In genomic region chr1:40384413-40384762, GRCh38 we compare ENCODE assay signal across 1 cellular context.
TF ChIP-seq lines count a peak whose summit lies in the region.

No MANE protein-coding gene starts in this region.

TF ChIP-seq in HepG2, 621 proteins besides CTCF, POLR2A, EP300 and RAD21 (continued from another document and continues in another):
- TF ChIP-seq SNAPC4 (CRISPR knock-in tag; IDR thresholded peaks at IDR 0.05) = no peak
- peak; percentile 0; the same call in 1 of the 2 replicates for TF ChIP-seq ZNF331 (CRISPR knock-in tag; IDR thresholded peaks at IDR 0.05)
- TF ChIP-seq, protein P1, sequence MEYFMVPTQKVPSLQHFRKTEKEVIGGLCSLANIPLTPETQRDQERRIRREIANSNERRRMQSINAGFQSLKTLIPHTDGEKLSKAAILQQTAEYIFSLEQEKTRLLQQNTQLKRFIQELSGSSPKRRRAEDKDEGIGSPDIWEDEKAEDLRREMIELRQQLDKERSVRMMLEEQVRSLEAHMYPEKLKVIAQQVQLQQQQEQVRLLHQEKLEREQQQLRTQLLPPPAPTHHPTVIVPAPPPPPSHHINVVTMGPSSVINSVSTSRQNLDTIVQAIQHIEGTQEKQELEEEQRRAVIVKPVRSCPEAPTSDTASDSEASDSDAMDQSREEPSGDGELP (IDR thresholded peaks at IDR 0.05; ENCODE audit: borderline replicate concordance, low read depth) = no peak
- no peak for TF ChIP-seq ZNF451 (CRISPR knock-in tag; IDR thresholded peaks at IDR 0.05)
- no peak for TF ChIP-seq TRIM24 (CRISPR knock-in tag; IDR thresholded peaks at IDR 0.05)
- TF ChIP-seq SP5 (CRISPR knock-in tag; IDR thresholded peaks at IDR 0.05; ENCODE audit: borderline replicate concordance, low read depth) = no peak
- TF ChIP-seq PAXIP1 (CRISPR knock-in tag; conservative IDR thresholded peaks at IDR 0.05) = peak; percentile 79
- no peak for TF ChIP-seq ZNF616 (CRISPR knock-in tag; IDR thresholded peaks at IDR 0.05; ENCODE audit: low read depth)
- TF ChIP-seq ZNF232 (CRISPR knock-in tag; IDR thresholded peaks at IDR 0.05; ENCODE audit: borderline replicate concordance) = no peak
- TF ChIP-seq ZBTB38 (CRISPR knock-in tag; IDR thresholded peaks at IDR 0.05) = no peak
- no peak for TF ChIP-seq MYC (CRISPR knock-in tag; IDR thresholded peaks at IDR 0.05; ENCODE audit: borderline replicate concordance)
- TF ChIP-seq ZNF597 (CRISPR knock-in tag; IDR thresholded peaks at IDR 0.05) = no peak
- no peak for TF ChIP-seq ZMYM2 (CRISPR knock-in tag; IDR thresholded peaks at IDR 0.05)
- TF ChIP-seq ZBTB25 (CRISPR knock-in tag; IDR thresholded peaks at IDR 0.05) = no peak
- TF ChIP-seq SIN3B (IDR thresholded peaks at IDR 0.05; ENCODE audit: low read length) = no peak
- no peak for TF ChIP-seq DDIT3 (CRISPR knock-in tag; IDR thresholded peaks at IDR 0.05)
- TF ChIP-seq SNRNP70 (IDR thresholded peaks at IDR 0.05; ENCODE audit: low read depth, low read length) = no peak
- no peak for TF ChIP-seq ZSCAN20 (CRISPR knock-in tag; IDR thresholded peaks at IDR 0.05; ENCODE audit: borderline replicate concordance)
- TF ChIP-seq, protein P2, sequence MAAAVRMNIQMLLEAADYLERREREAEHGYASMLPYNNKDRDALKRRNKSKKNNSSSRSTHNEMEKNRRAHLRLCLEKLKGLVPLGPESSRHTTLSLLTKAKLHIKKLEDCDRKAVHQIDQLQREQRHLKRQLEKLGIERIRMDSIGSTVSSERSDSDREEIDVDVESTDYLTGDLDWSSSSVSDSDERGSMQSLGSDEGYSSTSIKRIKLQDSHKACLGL (CRISPR knock-in tag; IDR thresholded peaks at IDR 0.05) = no peak
- TF ChIP-seq PATZ1 (CRISPR knock-in tag; IDR thresholded peaks at IDR 0.05) = no peak
- 0 out of 2 replicates have a peak, but pooled peaks have one; percentile 16 for TF ChIP-seq HHEX (CRISPR knock-in tag; IDR thresholded peaks at IDR 0.05)
- TF ChIP-seq DNMT1 (CRISPR knock-in tag; IDR thresholded peaks at IDR 0.05) = no peak
- TF ChIP-seq ZNF543 (CRISPR knock-in tag; IDR thresholded peaks at IDR 0.05) = no peak
- no peak for TF ChIP-seq YEATS2 (CRISPR knock-in tag; IDR thresholded peaks at IDR 0.05; ENCODE audit: borderline replicate concordance)
- TF ChIP-seq, protein P3, sequence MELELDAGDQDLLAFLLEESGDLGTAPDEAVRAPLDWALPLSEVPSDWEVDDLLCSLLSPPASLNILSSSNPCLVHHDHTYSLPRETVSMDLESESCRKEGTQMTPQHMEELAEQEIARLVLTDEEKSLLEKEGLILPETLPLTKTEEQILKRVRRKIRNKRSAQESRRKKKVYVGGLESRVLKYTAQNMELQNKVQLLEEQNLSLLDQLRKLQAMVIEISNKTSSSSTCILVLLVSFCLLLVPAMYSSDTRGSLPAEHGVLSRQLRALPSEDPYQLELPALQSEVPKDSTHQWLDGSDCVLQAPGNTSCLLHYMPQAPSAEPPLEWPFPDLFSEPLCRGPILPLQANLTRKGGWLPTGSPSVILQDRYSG (CRISPR knock-in tag; IDR thresholded peaks at IDR 0.05) = no peak
- TF ChIP-seq HMG20B (CRISPR knock-in tag; conservative IDR thresholded peaks at IDR 0.05) = no peak
- no peak for TF ChIP-seq ZNF740 (CRISPR knock-in tag; IDR thresholded peaks at IDR 0.05)
- no peak for TF ChIP-seq SMARCC2 (IDR thresholded peaks at IDR 0.05)
- peak; percentile 1; the same call in 1 of the 2 replicates for TF ChIP-seq TBX3 (IDR thresholded peaks at IDR 0.05; ENCODE audit: borderline replicate concordance)
- no peak; the same call in 1 of the 2 replicates for TF ChIP-seq ZNF574 (CRISPR knock-in tag; IDR thresholded peaks at IDR 0.05)
- TF ChIP-seq KDM5B (CRISPR knock-in tag; IDR thresholded peaks at IDR 0.05; ENCODE audit: borderline replicate concordance) = no peak
- TF ChIP-seq FOXA3 (CRISPR knock-in tag; IDR thresholded peaks at IDR 0.05) = no peak
- no peak for TF ChIP-seq ZNF720 (CRISPR knock-in tag; IDR thresholded peaks at IDR 0.05)
- TF ChIP-seq, protein P4, sequence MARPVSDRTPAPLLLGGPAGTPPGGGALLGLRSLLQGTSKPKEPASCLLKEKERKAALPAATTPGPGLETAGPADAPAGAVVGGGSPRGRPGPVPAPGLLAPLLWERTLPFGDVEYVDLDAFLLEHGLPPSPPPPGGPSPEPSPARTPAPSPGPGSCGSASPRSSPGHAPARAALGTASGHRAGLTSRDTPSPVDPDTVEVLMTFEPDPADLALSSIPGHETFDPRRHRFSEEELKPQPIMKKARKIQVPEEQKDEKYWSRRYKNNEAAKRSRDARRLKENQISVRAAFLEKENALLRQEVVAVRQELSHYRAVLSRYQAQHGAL (CRISPR knock-in tag; IDR thresholded peaks at IDR 0.05; ENCODE audit: not compliant biosample characterization) = no peak
- no peak for TF ChIP-seq DNMT3B (CRISPR knock-in tag; conservative IDR thresholded peaks at IDR 0.05)
- no peak for TF ChIP-seq ZNF17 (CRISPR knock-in tag; IDR thresholded peaks at IDR 0.05)
- TF ChIP-seq SRSF4 (IDR thresholded peaks at IDR 0.05; ENCODE audit: low read depth, low read length, poor library complexity, severe bottlenecking) = no peak
- TF ChIP-seq, protein P5, sequence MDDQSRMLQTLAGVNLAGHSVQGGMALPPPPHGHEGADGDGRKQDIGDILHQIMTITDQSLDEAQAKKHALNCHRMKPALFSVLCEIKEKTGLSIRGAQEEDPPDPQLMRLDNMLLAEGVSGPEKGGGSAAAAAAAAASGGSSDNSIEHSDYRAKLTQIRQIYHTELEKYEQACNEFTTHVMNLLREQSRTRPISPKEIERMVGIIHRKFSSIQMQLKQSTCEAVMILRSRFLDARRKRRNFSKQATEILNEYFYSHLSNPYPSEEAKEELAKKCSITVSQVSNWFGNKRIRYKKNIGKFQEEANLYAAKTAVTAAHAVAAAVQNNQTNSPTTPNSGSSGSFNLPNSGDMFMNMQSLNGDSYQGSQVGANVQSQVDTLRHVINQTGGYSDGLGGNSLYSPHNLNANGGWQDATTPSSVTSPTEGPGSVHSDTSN (CRISPR knock-in tag; IDR thresholded peaks at IDR 0.05; ENCODE audit: borderline replicate concordance) = no peak
